Comparison of ENCODE assay signal across 9 cellular contexts in the genomic region with DNA sequence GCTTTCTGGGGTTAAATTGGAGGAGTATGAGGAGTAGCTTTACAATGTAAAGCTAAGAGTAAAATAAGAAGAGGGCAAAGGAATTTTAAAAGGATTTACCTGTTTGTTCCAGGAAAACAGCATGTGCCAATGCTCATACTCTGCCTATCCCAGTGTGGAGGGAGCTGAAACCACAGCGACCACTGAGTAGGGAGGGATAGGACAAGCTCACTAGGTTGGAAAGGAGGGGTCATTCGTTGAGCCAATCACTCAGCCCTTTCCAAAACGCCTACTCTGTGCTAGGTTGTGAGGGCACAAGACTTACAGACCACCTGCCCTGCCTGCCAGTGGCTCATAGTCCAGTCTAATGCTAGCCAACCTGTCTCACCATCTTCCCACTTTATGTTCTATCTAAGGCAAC. TPM values are rescaled to one million over a fixed set of nuclear protein-coding genes. Genes with fewer than 3 reads are reported as not detected.
DNase-seq lines count a peak whose midpoint lies in the region; ATAC-seq and TF ChIP-seq lines count a peak whose summit lies in the region.
"Had no signal": no experiment of that assay in that cellular context is flagged by ENCODE, and none has a peak within 500 bp of the region (broad histone marks: within the 10 kb centered on the region; RNA-seq: fewer than 3 reads in every experiment).

No MANE protein-coding gene starts in this region.

- H3K27ac ChIP-seq in CD4-positive, alpha-beta memory T cell (ENCODE audit: low read depth, low read length) = no peak overlapping the region
- H3K27ac ChIP-seq in aorta (ENCODE audit: low read depth in 1 of 2, low read length in 2 of 2) = no peak overlapping the region

- no peaks in the 10 kb centered on the region for H3K9me3 Mint-ChIP-seq in CD4-positive, alpha-beta memory T cell
- H3K9me3 Mint-ChIP-seq in central memory CD8-positive, alpha-beta T cell = no peaks in the 10 kb centered on the region
- no peaks in the 10 kb centered on the region for H3K9me3 Mint-ChIP-seq in nephron

- H3K9me3 ChIP-seq in CD4-positive, alpha-beta memory T cell (ENCODE audit: control insufficient read depth in 1 of 2, low read length in 2 of 2) = no peaks in the 10 kb centered on the region
- H3K9me3 ChIP-seq in MG63 = no peaks in the 10 kb centered on the region
- no peaks in the 10 kb centered on the region for H3K9me3 ChIP-seq in aorta (ENCODE audit: control insufficient read depth, low read length)

- WGBS in aorta, 2 donors = 22 to 30% methylated on average over 3 of the region's 3 CpGs

- H3K4me1 Mint-ChIP-seq in CD4-positive, alpha-beta memory T cell = peaks cover 35 to 68% (median 52%) of the 10 kb centered on the region in 4 donors
- H3K4me1 Mint-ChIP-seq in central memory CD8-positive, alpha-beta T cell = peaks cover 62% of the 10 kb centered on the region
- H3K4me1 Mint-ChIP-seq in nephron = peaks cover 40% of the 10 kb centered on the region

- no peak for TF ChIP-seq CTCF in nephron (IDR thresholded peaks at IDR 0.05; ENCODE audit: unreplicated experiment in 3 of 3)

- intact Hi-C loops in CD4-positive, alpha-beta memory T cell (cut with micrococcal nuclease) = loop anchor here (5.0 kb wide), 1 partner anchor 1201 kb away; no protein-coding TSS in a partner anchor
- intact Hi-C loops in aorta (cut with DNase I) = loop anchor here (5.0 kb wide), 1 partner anchor 51 kb away; the partner anchor contains the start of gene CNP (in 2 of the 2)

- H3K4me1 ChIP-seq in CD4-positive, alpha-beta memory T cell (ENCODE audit: insufficient read depth, low read length) = peaks cover 68% of the 10 kb centered on the region
- no peaks in the 10 kb centered on the region for H3K4me1 ChIP-seq in aorta (ENCODE audit: control insufficient read depth in 1 of 2, insufficient read depth in 2 of 2, low read length in 2 of 2)

- CTCF ChIA-PET in CD4-positive, alpha-beta memory T cell (lab: Charles Lee; ENCODE audit: partially characterized antibody) = interaction anchor here (0.6 to 5.7 kb wide), 18 partner anchors 8 to 387 kb away, joined by 3 to 58 read pairs (median 6); partner anchors contain the start of genes CNP, DHX58 and KAT2A

- H3K27me3 ChIP-seq in CD4-positive, alpha-beta memory T cell (ENCODE audit: insufficient read depth, low read length) = no peaks in the 10 kb centered on the region
- H3K27me3 ChIP-seq in MG63 (no peaks in the 10 kb centered on the region), aorta (ENCODE audit: control insufficient read depth in 1 of 2, insufficient read depth in 2 of 2, low read length in 1 of 2) (no peaks in the 10 kb centered on the region)

- peaks cover 0 to 38% of the 10 kb centered on the region in 2 donors for H3K36me3 Mint-ChIP-seq in CD4-positive, alpha-beta memory T cell
- H3K36me3 Mint-ChIP-seq in central memory CD8-positive, alpha-beta T cell (ENCODE audit: insufficient read depth) = peaks cover 27% of the 10 kb centered on the region
- peaks cover 9% of the 10 kb centered on the region for H3K36me3 Mint-ChIP-seq in nephron (ENCODE audit: low read depth)

- peaks cover 7% of the 10 kb centered on the region for H3K36me3 ChIP-seq in CD4-positive, alpha-beta memory T cell (ENCODE audit: insufficient read depth, low read length)
- H3K36me3 ChIP-seq in MG63 (peaks cover 34% of the 10 kb centered on the region), aorta (ENCODE audit: control insufficient read depth in 1 of 2, insufficient read depth in 2 of 2, low read length in 1 of 2) (no peaks in the 10 kb centered on the region)

- no peaks in the 10 kb centered on the region for H3K27me3 Mint-ChIP-seq in CD4-positive, alpha-beta memory T cell
- no peaks in the 10 kb centered on the region for H3K27me3 Mint-ChIP-seq in central memory CD8-positive, alpha-beta T cell
- H3K27me3 Mint-ChIP-seq in nephron (ENCODE audit: low read depth) = no peaks in the 10 kb centered on the region

- H3K4me3 ChIP-seq in CD4-positive, alpha-beta memory T cell (ENCODE audit: low read length in 2 of 2) = peak overlapping the region in 1 of 2 donors; percentile 91
- peak overlapping the region; percentile 80 for H3K4me3 ChIP-seq in MG63
- no peak overlapping the region for H3K4me3 ChIP-seq in aorta (ENCODE audit: low read length in 2 of 2)

- H3K4me3 Mint-ChIP-seq in CD4-positive, alpha-beta memory T cell = peak overlapping the region; percentile 98 to 100 (median 99)
- H3K4me3 Mint-ChIP-seq in central memory CD8-positive, alpha-beta T cell = peak overlapping the region; percentile 99
- peak overlapping the region; percentile 97 to 100 (median 99) for H3K4me3 Mint-ChIP-seq in nephron

- ATAC-seq in central memory CD8-positive, alpha-beta T cell (replicated peaks; ENCODE audit: extremely low read depth, poor library complexity, severe bottlenecking) = no peak
- ATAC-seq in GM21786 (IDR thresholded peaks at IDR 0.05; ENCODE audit: unreplicated experiment) (no peak), aorta (ENCODE audit: low FRiP score) (no peak), GM21825 (IDR thresholded peaks at IDR 0.05; ENCODE audit: unreplicated experiment) (no peak)

- no peak for DNase-seq in CD4-positive, alpha-beta memory T cell
- no peak for DNase-seq in MG63
- no peak for DNase-seq in central memory CD8-positive, alpha-beta T cell (ENCODE audit: low spot score in 2 of 2)
- no peak for DNase-seq in aorta
- DNase-seq in DMS153 (lab: John Stamatoyannopoulos, UW) = no peak
- DNase-seq: amniotic stem cell had no signal

- peak overlapping the region; percentile 97 to 99 (median 99) for H3K27ac Mint-ChIP-seq in CD4-positive, alpha-beta memory T cell
- H3K27ac Mint-ChIP-seq in central memory CD8-positive, alpha-beta T cell (ENCODE audit: low read depth) = peak overlapping the region; percentile 96
- H3K27ac Mint-ChIP-seq in nephron = peak overlapping the region; percentile 98 to 99 (median 98)

- POLR2A ChIA-PET in CD4-positive, alpha-beta memory T cell (lab: Charles Lee; ENCODE audit: partially characterized antibody) = interaction anchor here (0.6 to 4.4 kb wide), 17 partner anchors 10 to 1200 kb away, joined by 3 to 70 read pairs (median 5); partner anchors contain the start of genes ACLY, CNP, DHX58 and EIF1

RNA-seq across cellular contexts. Expression of gene DNAJC7, which starts 1.1 kb away (rescaled TPM):
- total RNA-seq in CD4-positive, alpha-beta memory T cell = 100 to 1,000 TPM; 106 to 112 TPM
- 10 to 100 TPM; 45.2 to 67.2 TPM for polyA plus RNA-seq in CD4-positive, alpha-beta memory T cell
- total RNA-seq in MG63 (2014; rRNA removed; shearing (Covaris generic); ENCODE audit: low replicate concordance) = 121 and 123 TPM in 2 replicates
- 10 to 100 TPM; 68.2 to 84.2 TPM for total RNA-seq in aorta
- 10 to 100 TPM; 74.3 to 74.4 TPM for polyA plus RNA-seq in aorta

RNA-seq across cellular contexts. Expression of gene NKIRAS2, which starts 1.6 kb away (rescaled TPM):
- total RNA-seq in CD4-positive, alpha-beta memory T cell = 10 to 100 TPM; 19.7 TPM
- polyA plus RNA-seq in CD4-positive, alpha-beta memory T cell = 10 to 100 TPM; 22.0 to 28.8 TPM
- 77.5 and 86.3 TPM in 2 replicates for total RNA-seq in MG63 (2014; rRNA removed; shearing (Covaris generic); ENCODE audit: low replicate concordance)
- 10 to 100 TPM; 25.3 to 28.5 TPM for total RNA-seq in aorta
- polyA plus RNA-seq in aorta = 10 to 100 TPM; 23.0 to 25.3 TPM

RNA-seq across cellular contexts. Expression of gene C17orf113, which starts 32.1 kb away (rescaled TPM):
- under 1 TPM; 0.76 to 0.97 TPM for total RNA-seq in CD4-positive, alpha-beta memory T cell
- polyA plus RNA-seq in CD4-positive, alpha-beta memory T cell = under 1 TPM; 0.39 to 0.53 TPM
- total RNA-seq in MG63 (2014; rRNA removed; shearing (Covaris generic); ENCODE audit: low replicate concordance) = 0.05 TPM in 1 of 2 replicates, not detected in the other
- total RNA-seq in aorta = under 1 TPM; 0.32 to 0.96 TPM
- polyA plus RNA-seq in aorta = under 1 TPM; 0.50 to 0.74 TPM

RNA-seq across cellular contexts. Expression of gene CNP, which starts 51.7 kb away (rescaled TPM):
- total RNA-seq in CD4-positive, alpha-beta memory T cell = 10 to 100 TPM; 31.0 to 36.9 TPM
- polyA plus RNA-seq in CD4-positive, alpha-beta memory T cell = 10 to 100 TPM; 23.6 to 35.7 TPM
- total RNA-seq in MG63 (2014; rRNA removed; shearing (Covaris generic); ENCODE audit: low replicate concordance) = 64.0 and 97.2 TPM in 2 replicates
- 10 to 100 TPM; 50.2 to 59.3 TPM for total RNA-seq in aorta
- polyA plus RNA-seq in aorta = 10 to 100 TPM; 15.5 to 36.4 TPM
